ENCODE assay signal across 2 cellular contexts in genomic region chr2:171553858-171554257, GRCh38.
TF ChIP-seq lines count a peak whose summit lies in the region.

No MANE protein-coding gene starts in this region.

TF ChIP-seq in GM23338, 12 proteins besides CTCF, POLR2A, EP300 and RAD21 (continued from another document):
- TF ChIP-seq ZNF462 (CRISPR knock-in tag; IDR thresholded peaks at IDR 0.05) (no peak), ZNF114 (CRISPR knock-in tag; IDR thresholded peaks at IDR 0.05) (no peak), EZH2phosphoT487 (IDR thresholded peaks at IDR 0.05; ENCODE audit: unreplicated experiment) (no peak), CREB1 (CRISPR knock-in tag; IDR thresholded peaks at IDR 0.05; ENCODE audit: low read depth) (no peak), JUNB (IDR thresholded peaks at IDR 0.05; ENCODE audit: unreplicated experiment) (no peak), STAT1 (IDR thresholded peaks at IDR 0.05; ENCODE audit: unreplicated experiment) (no peak), ETS1 (IDR thresholded peaks at IDR 0.05) (no peak), NANOG (IDR thresholded peaks at IDR 0.05; ENCODE audit: borderline replicate concordance) (no peak), ZNF331 (CRISPR knock-in tag; IDR thresholded peaks at IDR 0.05; ENCODE audit: low read depth) (no peak), EZH2 (IDR thresholded peaks at IDR 0.05; ENCODE audit: low read depth, unreplicated experiment) (no peak)
- TF ChIP-seq, protein P1, sequence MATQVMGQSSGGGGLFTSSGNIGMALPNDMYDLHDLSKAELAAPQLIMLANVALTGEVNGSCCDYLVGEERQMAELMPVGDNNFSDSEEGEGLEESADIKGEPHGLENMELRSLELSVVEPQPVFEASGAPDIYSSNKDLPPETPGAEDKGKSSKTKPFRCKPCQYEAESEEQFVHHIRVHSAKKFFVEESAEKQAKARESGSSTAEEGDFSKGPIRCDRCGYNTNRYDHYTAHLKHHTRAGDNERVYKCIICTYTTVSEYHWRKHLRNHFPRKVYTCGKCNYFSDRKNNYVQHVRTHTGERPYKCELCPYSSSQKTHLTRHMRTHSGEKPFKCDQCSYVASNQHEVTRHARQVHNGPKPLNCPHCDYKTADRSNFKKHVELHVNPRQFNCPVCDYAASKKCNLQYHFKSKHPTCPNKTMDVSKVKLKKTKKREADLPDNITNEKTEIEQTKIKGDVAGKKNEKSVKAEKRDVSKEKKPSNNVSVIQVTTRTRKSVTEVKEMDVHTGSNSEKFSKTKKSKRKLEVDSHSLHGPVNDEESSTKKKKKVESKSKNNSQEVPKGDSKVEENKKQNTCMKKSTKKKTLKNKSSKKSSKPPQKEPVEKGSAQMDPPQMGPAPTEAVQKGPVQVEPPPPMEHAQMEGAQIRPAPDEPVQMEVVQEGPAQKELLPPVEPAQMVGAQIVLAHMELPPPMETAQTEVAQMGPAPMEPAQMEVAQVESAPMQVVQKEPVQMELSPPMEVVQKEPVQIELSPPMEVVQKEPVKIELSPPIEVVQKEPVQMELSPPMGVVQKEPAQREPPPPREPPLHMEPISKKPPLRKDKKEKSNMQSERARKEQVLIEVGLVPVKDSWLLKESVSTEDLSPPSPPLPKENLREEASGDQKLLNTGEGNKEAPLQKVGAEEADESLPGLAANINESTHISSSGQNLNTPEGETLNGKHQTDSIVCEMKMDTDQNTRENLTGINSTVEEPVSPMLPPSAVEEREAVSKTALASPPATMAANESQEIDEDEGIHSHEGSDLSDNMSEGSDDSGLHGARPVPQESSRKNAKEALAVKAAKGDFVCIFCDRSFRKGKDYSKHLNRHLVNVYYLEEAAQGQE (IDR thresholded peaks at IDR 0.05; ENCODE audit: unreplicated experiment) = no peak
TF ChIP-seq in GM23338: peak in this region for 0.

TF ChIP-seq in K562, 482 proteins besides CTCF, POLR2A, EP300 and RAD21 (continued from another document):
- TF ChIP-seq YY1 (IDR thresholded peaks at IDR 0.05; ENCODE audit: borderline replicate concordance in 1 of 3, control insufficient read depth in 1 of 3, extremely low read depth in 1 of 3, insufficient read depth in 3 of 3, insufficient read length in 1 of 3, insufficient replicate concordance in 2 of 3, low read depth in 1 of 3, low read length in 2 of 3) (peak in 1 of 3 experiments; percentile 25), FOXM1 (IDR thresholded peaks at IDR 0.05; ENCODE audit: low read depth) (peak; percentile 38; the same call in 1 of the 2 replicates), FOXM1 (CRISPR knock-in tag; IDR thresholded peaks at IDR 0.05; ENCODE audit: low read depth) (no peak), RBM25 (IDR thresholded peaks at IDR 0.05; ENCODE audit: low read depth, low read length, severe bottlenecking) (peak; percentile 3), SMARCB1 (IDR thresholded peaks at IDR 0.05; ENCODE audit: insufficient read length, low read depth) (no peak), POLR2H (tag; IDR thresholded peaks at IDR 0.05; ENCODE audit: low read depth) (peak; percentile 74), ETV1 (tag; conservative IDR thresholded peaks at IDR 0.05; ENCODE audit: low read depth) (no peak), ZNF407 (IDR thresholded peaks at IDR 0.05; ENCODE audit: low read depth) (peak; percentile 69), NFYB (IDR thresholded peaks at IDR 0.05; ENCODE audit: extremely low read depth, insufficient read length) (peak; percentile 25), TRIM28 (IDR thresholded peaks at IDR 0.05) (no peak), ZBTB33 (CRISPR knock-in tag; IDR thresholded peaks at IDR 0.05) (peak; percentile 48; the same call in 1 of the 2 replicates), GABPB1 (CRISPR knock-in tag; IDR thresholded peaks at IDR 0.05) (no peak)
- TF ChIP-seq, protein P2, sequence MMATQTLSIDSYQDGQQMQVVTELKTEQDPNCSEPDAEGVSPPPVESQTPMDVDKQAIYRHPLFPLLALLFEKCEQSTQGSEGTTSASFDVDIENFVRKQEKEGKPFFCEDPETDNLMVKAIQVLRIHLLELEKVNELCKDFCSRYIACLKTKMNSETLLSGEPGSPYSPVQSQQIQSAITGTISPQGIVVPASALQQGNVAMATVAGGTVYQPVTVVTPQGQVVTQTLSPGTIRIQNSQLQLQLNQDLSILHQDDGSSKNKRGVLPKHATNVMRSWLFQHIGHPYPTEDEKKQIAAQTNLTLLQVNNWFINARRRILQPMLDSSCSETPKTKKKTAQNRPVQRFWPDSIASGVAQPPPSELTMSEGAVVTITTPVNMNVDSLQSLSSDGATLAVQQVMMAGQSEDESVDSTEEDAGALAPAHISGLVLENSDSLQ (IDR thresholded peaks at IDR 0.05) = peak; percentile 87
